ENCODE assay signal across 8 cellular contexts in genomic region chr1:65792671-65793358, GRCh38. TPM values are rescaled to one million over a fixed set of nuclear protein-coding genes. Genes with fewer than 3 reads are reported as not detected.
DNase-seq lines count a peak whose midpoint lies in the region; ATAC-seq and TF ChIP-seq lines count a peak whose summit lies in the region.

Gene PDE4B, plus strand, starts transcription at chr1:65792895.

- in situ Hi-C loops in GM23248 (cut with MboI), result no loop called here

- peaks cover 26% of the 10 kb centered on the region for H3F3A ChIP-seq in GM23248 (ENCODE audit: insufficient read depth)

- H3K4me1 ChIP-seq in ACC112 (ENCODE audit: control insufficient read depth, insufficient read depth, low read length, unreplicated experiment) (peaks cover 24% of the 10 kb centered on the region), GM23248 (ENCODE audit: insufficient read depth) (peaks cover 20% of the 10 kb centered on the region; the same call in 1 of the 2 replicates), hepatocyte (ENCODE audit: insufficient read depth) (no peaks in the 10 kb centered on the region), skeletal muscle satellite cell (ENCODE audit: control insufficient read depth, insufficient read depth, low read length) (peaks cover 11% of the 10 kb centered on the region)

- intact Hi-C loops in activated B cell treated with CpG ODN at 0.5 μM for 24 hours (cut with micrococcal nuclease), result no loop called here

- H3K4me2 ChIP-seq in GM23248 (ENCODE audit: unreplicated experiment) (peak within 1 kb of the TSS; percentile 98), hepatocyte (peak within 1 kb of the TSS; percentile 89), skeletal muscle satellite cell (ENCODE audit: low read length) (peak within 1 kb of the TSS; percentile 99)

- no peaks in the 10 kb centered on the region for H4K20me1 ChIP-seq in GM23248 (ENCODE audit: insufficient read depth)
- no peaks in the 10 kb centered on the region for H4K20me1 ChIP-seq in hepatocyte (ENCODE audit: insufficient read depth, poor library complexity, severe bottlenecking)

- CTCF ChIA-PET in activated B cell treated with CpG ODN at 0.5 μM for 24 hours (lab: Charles Lee), result no interaction called here

- POLR2A ChIA-PET in activated B cell treated with CpG ODN at 0.5 μM for 24 hours (lab: Charles Lee), result no interaction called here

- no peaks in the 10 kb centered on the region for H3K79me2 ChIP-seq in ACC112 (ENCODE audit: control insufficient read depth, insufficient read depth, low read length, unreplicated experiment)
- H3K79me2 ChIP-seq in GM23248 (ENCODE audit: insufficient read depth), result peaks cover 24% of the 10 kb centered on the region
- H3K79me2 ChIP-seq in hepatocyte, result no peaks in the 10 kb centered on the region

- H3K9me2 ChIP-seq in GM23248 (ENCODE audit: insufficient read depth) (no peaks in the 10 kb centered on the region), hepatocyte (replicated peaks; ENCODE audit: insufficient read depth) (no peaks in the 10 kb centered on the region)

- no peaks in the 10 kb centered on the region for H3K4me1 Mint-ChIP-seq in activated B cell treated with CpG ODN at 0.5 μM for 24 hours

- H3K4me3 ChIP-seq in ACC112 (ENCODE audit: low read depth, low read length), result peak within 1 kb of the TSS; percentile 92
- H3K4me3 ChIP-seq in GM23248, result peak within 1 kb of the TSS; percentile 77
- peak within 1 kb of the TSS; percentile 42 for H3K4me3 ChIP-seq in hepatocyte
- H3K4me3 ChIP-seq in skeletal muscle satellite cell (ENCODE audit: low read length), result peak within 1 kb of the TSS; percentile 84

- TF ChIP-seq CTCF in activated B cell treated with CpG ODN at 0.5 μM for 24 hours (IDR thresholded peaks at IDR 0.05), result no peak
- no peak for TF ChIP-seq CTCF in hepatocyte (IDR thresholded peaks at IDR 0.05; ENCODE audit: poor library complexity)

- H3K9ac ChIP-seq in GM23248 (peak within 1 kb of the TSS; percentile 72), skeletal muscle satellite cell (ENCODE audit: low read depth, low read length) (peak within 1 kb of the TSS; percentile 73)

- H3K27ac Mint-ChIP-seq in activated B cell treated with CpG ODN at 0.5 μM for 24 hours, result no peak within 1 kb of the TSS

- no peaks in the 10 kb centered on the region for H3K27me3 ChIP-seq in ACC112 (ENCODE audit: insufficient read depth, low read length)
- H3K27me3 ChIP-seq in GM23248 (replicated peaks; ENCODE audit: insufficient read depth), result no peaks in the 10 kb centered on the region
- H3K27me3 ChIP-seq in hepatocyte, result peaks cover 62% of the 10 kb centered on the region
- no peaks in the 10 kb centered on the region for H3K27me3 ChIP-seq in skeletal muscle satellite cell (ENCODE audit: control insufficient read depth, insufficient read depth, low read length)

- no peak within 1 kb of the TSS for H3K4me3 Mint-ChIP-seq in activated B cell treated with CpG ODN at 0.5 μM for 24 hours

- H3K27ac ChIP-seq in ACC112 (ENCODE audit: low read depth, low read length) (no peak within 1 kb of the TSS), GM23248 (no peak within 1 kb of the TSS), hepatocyte (no peak within 1 kb of the TSS)

- H3K9me3 ChIP-seq in GM23248 (ENCODE audit: low read depth) (no peaks in the 10 kb centered on the region), hepatocyte (ENCODE audit: low read depth) (no peaks in the 10 kb centered on the region), skeletal muscle satellite cell (replicated peaks; ENCODE audit: low read length) (no peaks in the 10 kb centered on the region)

- ATAC-seq in activated B cell treated with CpG ODN at 0.5 μM for 24 hours (ENCODE audit: low read depth) (no peak), GM21717 (IDR thresholded peaks at IDR 0.05; ENCODE audit: unreplicated experiment) (no peak), GM21381 (IDR thresholded peaks at IDR 0.05; ENCODE audit: unreplicated experiment) (no peak)

- H3K36me3 ChIP-seq in ACC112 (ENCODE audit: insufficient read depth, low read length), result no peaks in the 10 kb centered on the region
- no peaks in the 10 kb centered on the region for H3K36me3 ChIP-seq in GM23248 (ENCODE audit: low read depth)
- no peaks in the 10 kb centered on the region for H3K36me3 ChIP-seq in hepatocyte (replicated peaks; ENCODE audit: insufficient read depth, low read depth)
- no peaks in the 10 kb centered on the region for H3K36me3 ChIP-seq in skeletal muscle satellite cell (ENCODE audit: insufficient read depth, low read length)

- 2% methylated on average over 45 to 60 of the region's 67 CpGs for WGBS in GM23248 (ENCODE audit: low coverage in 1 of 2, low lambda C conversion rate in 2 of 2, missing lambda C conversion rate in 2 of 2), 2 experiments
- WGBS in hepatocyte (ENCODE audit: low lambda C conversion rate, missing lambda C conversion rate), result 1% methylated on average over 38 of the region's 67 CpGs

- H3K27me3 Mint-ChIP-seq in activated B cell treated with CpG ODN at 0.5 μM for 24 hours, result peaks cover 29% of the 10 kb centered on the region

- peaks cover 10% of the 10 kb centered on the region for H3K9me3 Mint-ChIP-seq in activated B cell treated with CpG ODN at 0.5 μM for 24 hours

- no peaks in the 10 kb centered on the region for H3K36me3 Mint-ChIP-seq in activated B cell treated with CpG ODN at 0.5 μM for 24 hours (ENCODE audit: low read depth)

- H2AFZ ChIP-seq in ACC112 (ENCODE audit: low read length, unreplicated experiment) (peak within 1 kb of the TSS; percentile 97), GM23248 (peak within 1 kb of the TSS; percentile 91), hepatocyte (peak within 1 kb of the TSS; percentile 26)

- DNase-seq in GM23248 (peak; percentile 74), activated B cell treated with CpG ODN at 0.5 μM for 24 hours (no peak), hepatocyte (ENCODE audit: low spot score) (peak; percentile 19), hippocampal formation (lab: John Stamatoyannopoulos, UW) (no peak)

RNA-seq across cellular contexts. Expression of gene PDE4B, which starts in this region (rescaled TPM):
- total RNA-seq in GM23248 (2014; rRNA removed; shearing (Covaris generic)), result 36.2 and 36.7 TPM in 2 replicates
- polyA plus RNA-seq in GM23248 (2016; fragmentation: Nextera tagmentation; extraction: Ambion mirVana), result 19.6 and 19.9 TPM in 2 replicates
- 71.5 and 84.1 TPM in 2 replicates for total RNA-seq in activated B cell treated with CpG ODN at 0.5 μM for 24 hours
- total RNA-seq in hepatocyte, result 3.4 and 4.1 TPM in 2 replicates
- polyA plus RNA-seq in hepatocyte, result 1.3 and 1.8 TPM in 2 replicates
- total RNA-seq in skeletal muscle satellite cell (2012; rRNA removed), result 0.66 and 2.5 TPM in 2 replicates

Comparison
In these comparisons a context has a peak if more than half of its experiments do, and no peak if none do; other contexts are left out.
1. H2AFZ ChIP-seq: peak in every context shown above with its lines; median percentile 97 in ACC112; 91 in GM23248; 26 in hepatocyte.
2. H3K4me3 ChIP-seq: peak in every context shown above with its lines; median percentile 92 in ACC112; 84 in skeletal muscle satellite cell; 77 in GM23248; 42 in hepatocyte.
3. DNase-seq: peak in GM23248 (single experiment) and hepatocyte (single experiment); none in activated B cell treated with CpG ODN at 0.5 μM for 24 hours (single experiment) and hippocampal formation (0 of 2).
4. Peak in every context shown above with its lines, with median percentiles within 50 percentile points of each other: H3K4me2 ChIP-seq.